ENCODE assay signal across 26 cellular contexts in the genomic region with DNA sequence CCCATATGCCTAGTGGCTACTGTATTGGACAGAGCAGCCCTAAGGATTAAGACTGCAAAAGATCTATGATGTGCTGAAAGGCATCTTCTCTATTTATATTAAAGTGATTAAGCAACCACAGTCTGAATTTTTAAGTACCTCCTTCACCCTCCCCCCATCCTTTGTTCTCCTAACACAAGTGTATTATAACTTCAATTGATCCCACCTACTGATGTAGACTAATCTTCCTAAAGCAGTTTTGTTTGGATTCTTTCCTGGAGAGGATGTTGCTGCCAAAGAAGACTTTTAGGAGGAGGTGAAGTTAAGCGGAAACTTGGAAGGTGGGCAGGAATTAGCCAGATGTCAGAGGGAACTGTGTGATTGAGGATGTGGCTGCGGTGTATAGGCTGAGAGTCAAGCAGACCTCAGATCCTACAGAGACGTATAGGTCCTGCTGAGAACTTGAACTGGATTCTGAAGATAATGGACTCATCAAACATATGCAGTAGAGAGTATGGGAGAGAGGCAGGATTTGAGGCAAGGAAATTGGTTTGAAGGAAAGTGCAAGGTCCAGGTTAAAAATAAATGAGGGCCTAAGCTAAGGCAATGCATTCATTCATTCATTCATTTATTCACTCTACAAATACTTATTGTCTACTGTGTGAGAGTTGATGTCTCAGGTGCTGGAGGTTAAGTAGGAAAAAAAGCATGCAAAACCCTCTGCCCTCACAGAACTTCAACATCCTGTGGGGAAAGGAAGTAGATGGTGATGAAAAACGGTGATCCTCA. TPM values are rescaled to one million over a fixed set of nuclear protein-coding genes. Genes with fewer than 3 reads are reported as not detected.
"Had no signal": no experiment of that assay in that cellular context is flagged by ENCODE, and none has a peak within 500 bp of the region (broad histone marks: within the 10 kb centered on the region; RNA-seq: fewer than 3 reads in every experiment).

No MANE protein-coding gene starts in this region.

- H3K36me3 ChIP-seq: left ventricle myocardium inferior, pancreas, right lobe of liver, transverse colon had no signal

- H3K36me3 Mint-ChIP-seq: mesothelial cell of epicardium; natural killer cell; stimulated activated naive B cell treated with anti-CD40 and anti-IgM and Interleukin-4, amounts not matched to agents 10 μg/mL and 1 μg/mL and 100 μg/mL, for 72 hours had no signal

- H3K27ac Mint-ChIP-seq: activated CD4-positive, alpha-beta memory T cell treated with anti-CD3 and anti-CD28 coated beads, Interleukin-2, amount 10 ng/mL, durations not matched to agents 7 days and 5 days; activated CD4-positive, alpha-beta T cell treated with anti-CD3 and anti-CD28 coated beads, Interleukin-2, amount 10 ng/mL, durations not matched to agents 24 days and 14 days; activated naive CD8-positive, alpha-beta T cell treated with anti-CD3 and anti-CD28 coated beads, Interleukin-2, amount 50 U/mL, for 24 hours; activated T-cell treated with anti-CD3 and anti-CD28 coated beads, Interleukin-2, amount 50 U/mL, for 72 hours; mesothelial cell of epicardium; natural killer cell; stimulated activated naive B cell treated with anti-CD40 and anti-IgM and Interleukin-4, amounts not matched to agents 10 μg/mL and 1 μg/mL and 100 μg/mL, for 72 hours had no signal

- FAIRE-seq: colon, pancreas, small intestine, urothelium cell line had no signal

- H3K4me3 ChIP-seq: left ventricle myocardium inferior, pancreas, right lobe of liver, transverse colon had no signal

- H3K9me3 Mint-ChIP-seq: activated CD4-positive, alpha-beta memory T cell treated with anti-CD3 and anti-CD28 coated beads, Interleukin-2, amount 10 ng/mL, durations not matched to agents 7 days and 5 days; activated CD4-positive, alpha-beta T cell treated with anti-CD3 and anti-CD28 coated beads, Interleukin-2, amount 10 ng/mL, durations not matched to agents 24 days and 14 days; activated naive CD8-positive, alpha-beta T cell treated with anti-CD3 and anti-CD28 coated beads, Interleukin-2, amount 50 U/mL, for 24 hours; activated T-cell treated with anti-CD3 and anti-CD28 coated beads, Interleukin-2, amount 50 U/mL, for 72 hours; natural killer cell; stimulated activated naive B cell treated with anti-CD40 and anti-IgM and Interleukin-4, amounts not matched to agents 10 μg/mL and 1 μg/mL and 100 μg/mL, for 72 hours had no signal

- H3K27ac ChIP-seq: left ventricle myocardium inferior, pancreas, right lobe of liver, transverse colon, VCaP had no signal

- DNase-seq: activated CD4-positive, alpha-beta memory T cell treated with anti-CD3 and anti-CD28 coated beads, Interleukin-2, amount 10 ng/mL, durations not matched to agents 7 days and 5 days; activated CD4-positive, alpha-beta T cell treated with anti-CD3 and anti-CD28 coated beads, Interleukin-2, amount 10 ng/mL, durations not matched to agents 24 days and 14 days; activated effector memory CD4-positive, alpha-beta T cell treated with Interleukin-2 at 50 U/mL for 16 hours; activated naive CD4-positive, alpha-beta T cell treated with anti-CD3 and anti-CD28 coated beads, Interleukin-2, amount 50 U/mL, for 16 hours; activated naive CD8-positive, alpha-beta T cell treated with anti-CD3 and anti-CD28 coated beads, Interleukin-2, amount 50 U/mL, for 24 hours; activated T-cell treated with anti-CD3 and anti-CD28 coated beads, Interleukin-2, amount 50 U/mL, for 72 hours; central memory CD4-positive, alpha-beta T cell; effector memory CD4-positive, alpha-beta T cell; foreskin melanocyte; hippocampal formation; left ventricle myocardium inferior; natural killer cell; pancreas; right lobe of liver; small intestine; stimulated activated CD4-positive, alpha-beta T cell treated with anti-CD3 and anti-CD28 coated beads, Interleukin-15, amount 100 ng/mL, for 24 hours; stimulated activated CD4-positive, alpha-beta T cell treated with anti-CD3 and anti-CD28 coated beads, Interleukin-2, amount 100 ng/mL, for 48 hours; stimulated activated CD8-positive, alpha-beta memory T cell treated with anti-CD3 and anti-CD28 coated beads, Interleukin-4, amount 100 ng/mL, for 48 hours; stimulated activated naive B cell treated with anti-CD40 and anti-IgM and Interleukin-4, amounts not matched to agents 10 μg/mL and 1 μg/mL and 100 μg/mL, for 72 hours; T-helper 2 cell; transverse colon had no signal

- H3K4me1 Mint-ChIP-seq: activated CD4-positive, alpha-beta T cell treated with anti-CD3 and anti-CD28 coated beads, Interleukin-2, amount 10 ng/mL, durations not matched to agents 24 days and 14 days; natural killer cell had no signal

- H3K4me3 Mint-ChIP-seq: activated CD4-positive, alpha-beta memory T cell treated with anti-CD3 and anti-CD28 coated beads, Interleukin-2, amount 10 ng/mL, durations not matched to agents 7 days and 5 days; activated CD4-positive, alpha-beta T cell treated with anti-CD3 and anti-CD28 coated beads, Interleukin-2, amount 10 ng/mL, durations not matched to agents 24 days and 14 days; activated naive CD8-positive, alpha-beta T cell treated with anti-CD3 and anti-CD28 coated beads, Interleukin-2, amount 50 U/mL, for 24 hours; activated T-cell treated with anti-CD3 and anti-CD28 coated beads, Interleukin-2, amount 50 U/mL, for 72 hours; mesothelial cell of epicardium; natural killer cell; stimulated activated naive B cell treated with anti-CD40 and anti-IgM and Interleukin-4, amounts not matched to agents 10 μg/mL and 1 μg/mL and 100 μg/mL, for 72 hours had no signal

- H3K9me3 ChIP-seq: left ventricle myocardium inferior, pancreas, right lobe of liver, transverse colon had no signal

- ATAC-seq: activated CD4-positive, CD25-positive, alpha-beta regulatory T cell treated with anti-CD3 and anti-CD28 coated beads, Interleukin-2, amount 50 U/mL, for 24 hours; activated naive CD8-positive, alpha-beta T cell treated with anti-CD3 and anti-CD28 coated beads, Interleukin-2, amount 50 U/mL, for 24 hours; activated T-cell treated with anti-CD3 and anti-CD28 coated beads, Interleukin-2, amount 50 U/mL, for 72 hours; natural killer cell; pancreas; right lobe of liver; stimulated activated naive B cell treated with anti-CD40 and anti-IgM and Interleukin-4, amounts not matched to agents 10 μg/mL and 1 μg/mL and 100 μg/mL, for 72 hours had no signal

RNA-seq across cellular contexts. Expression of a gene that starts 5.2 kb away (rescaled TPM):
- total RNA-seq: activated CD4-positive, alpha-beta memory T cell treated with anti-CD3 and anti-CD28 coated beads, Interleukin-2, amount 10 ng/mL, durations not matched to agents 7 days and 5 days; activated CD4-positive, alpha-beta T cell treated with anti-CD3 and anti-CD28 coated beads, Interleukin-2, amount 10 ng/mL, durations not matched to agents 24 days and 14 days; natural killer cell had no signal
